ENCODE assay signal across 8 cellular contexts in genomic region chr22:46537946-46538815, GRCh38. TPM values are rescaled to one million over a fixed set of nuclear protein-coding genes. Genes with fewer than 3 reads are reported as not detected.
DNase-seq lines count a peak whose midpoint lies in the region; ATAC-seq and TF ChIP-seq lines count a peak whose summit lies in the region.

No MANE protein-coding gene starts in this region.

- peak; percentile 17 for DNase-seq in SIG-M5 treated with dmso at 0.1 percent for 504 hours (lab: John Stamatoyannopoulos, UW; ENCODE audit: unreplicated experiment)
- DNase-seq in SIG-M5 (lab: John Stamatoyannopoulos, UW): no peak
- DNase-seq in activated T-helper 1 cell treated with anti-CD3 and anti-CD28 coated beads, Interleukin-12 subunit alpha, Interleukin-12 subunit beta, Interleukin-2, Interleukin-4 antibody, amounts not matched to agents 30 ng/mL and 10 ng/mL and 1 ng/mL, durations not matched to agents 14 hours and 24 hours and 36 hours (ENCODE audit: low spot score): no peak
- no peak for DNase-seq in testis
- DNase-seq in GM10266 (ENCODE audit: extremely low spot score): no peak
- DNase-seq in caudate nucleus (lab: John Stamatoyannopoulos, UW): no peak

- intact Hi-C loops in activated T-helper 1 cell treated with anti-CD3 and anti-CD28 coated beads, Interleukin-12 subunit alpha, Interleukin-12 subunit beta, Interleukin-2, Interleukin-4 antibody, amounts not matched to agents 30 ng/mL and 10 ng/mL and 1 ng/mL, durations not matched to agents 14 hours and 24 hours and 36 hours (cut with micrococcal nuclease): no loop called here
- intact Hi-C loops in testis (cut with DNase I; ENCODE audit: low total_unique reads): no loop called here

- H3K4me1 Mint-ChIP-seq in activated T-helper 1 cell treated with anti-CD3 and anti-CD28 coated beads, Interleukin-12 subunit alpha, Interleukin-12 subunit beta, Interleukin-2, Interleukin-4 antibody, amounts not matched to agents 30 ng/mL and 10 ng/mL and 1 ng/mL, durations not matched to agents 14 hours and 24 hours and 36 hours (ENCODE audit: low read depth): peaks cover 5% of the 10 kb centered on the region

- H3K4me1 ChIP-seq in iPS-18a (ENCODE audit: control insufficient read depth, low read depth, low read length) (peaks cover 6% of the 10 kb centered on the region), testis (peaks cover 8% of the 10 kb centered on the region)

- no peak overlapping the region for H3K27ac ChIP-seq in iPS-18a (ENCODE audit: low read length)
- no peak overlapping the region for H3K27ac ChIP-seq in testis
- no peak overlapping the region for H3K27ac ChIP-seq in caudate nucleus (ENCODE audit: low read depth, low read length)

- H3K27me3 Mint-ChIP-seq in activated T-helper 1 cell treated with anti-CD3 and anti-CD28 coated beads, Interleukin-12 subunit alpha, Interleukin-12 subunit beta, Interleukin-2, Interleukin-4 antibody, amounts not matched to agents 30 ng/mL and 10 ng/mL and 1 ng/mL, durations not matched to agents 14 hours and 24 hours and 36 hours (ENCODE audit: insufficient read depth): peaks cover 37% of the 10 kb centered on the region

- TF ChIP-seq POLR2A in testis (IDR thresholded peaks at IDR 0.05): no peak

- H3K4me3 ChIP-seq in iPS-18a (ENCODE audit: low read length): peak overlapping the region; percentile 50
- H3K4me3 ChIP-seq in testis: peak overlapping the region; percentile 14 to 32

- no peaks in the 10 kb centered on the region for H3K36me3 Mint-ChIP-seq in activated T-helper 1 cell treated with anti-CD3 and anti-CD28 coated beads, Interleukin-12 subunit alpha, Interleukin-12 subunit beta, Interleukin-2, Interleukin-4 antibody, amounts not matched to agents 30 ng/mL and 10 ng/mL and 1 ng/mL, durations not matched to agents 14 hours and 24 hours and 36 hours (ENCODE audit: low read depth)

- WGBS in testis, 2 donors: 0% methylated on average over 2 to 67 of the region's 70 CpGs

- no peaks in the 10 kb centered on the region for H3K36me3 ChIP-seq in iPS-18a (ENCODE audit: control insufficient read depth, low read depth, low read length)
- no peaks in the 10 kb centered on the region for H3K36me3 ChIP-seq in testis (ENCODE audit: low read depth, missing control alignments)

- peak overlapping the region; percentile 58 for H3K4me3 Mint-ChIP-seq in activated T-helper 1 cell treated with anti-CD3 and anti-CD28 coated beads, Interleukin-12 subunit alpha, Interleukin-12 subunit beta, Interleukin-2, Interleukin-4 antibody, amounts not matched to agents 30 ng/mL and 10 ng/mL and 1 ng/mL, durations not matched to agents 14 hours and 24 hours and 36 hours

- no peak overlapping the region for H3K27ac Mint-ChIP-seq in activated T-helper 1 cell treated with anti-CD3 and anti-CD28 coated beads, Interleukin-12 subunit alpha, Interleukin-12 subunit beta, Interleukin-2, Interleukin-4 antibody, amounts not matched to agents 30 ng/mL and 10 ng/mL and 1 ng/mL, durations not matched to agents 14 hours and 24 hours and 36 hours

- TF ChIP-seq CTCF in testis (IDR thresholded peaks at IDR 0.05) (peak in 1 of 3 experiments; percentile 4), GM10266 (IDR thresholded peaks at IDR 0.05; ENCODE audit: control insufficient read depth, insufficient read depth, low read depth, missing control alignments) (no peak)

- H3K27me3 ChIP-seq in iPS-18a (ENCODE audit: control insufficient read depth, insufficient read depth, low read length) (peaks cover 44% of the 10 kb centered on the region), testis (no peaks in the 10 kb centered on the region)

- no peaks in the 10 kb centered on the region for H3K9me3 Mint-ChIP-seq in activated T-helper 1 cell treated with anti-CD3 and anti-CD28 coated beads, Interleukin-12 subunit alpha, Interleukin-12 subunit beta, Interleukin-2, Interleukin-4 antibody, amounts not matched to agents 30 ng/mL and 10 ng/mL and 1 ng/mL, durations not matched to agents 14 hours and 24 hours and 36 hours

- ATAC-seq in HG02623 (IDR thresholded peaks at IDR 0.05; ENCODE audit: unreplicated experiment): no peak

- H3K9me3 ChIP-seq in iPS-18a (ENCODE audit: control insufficient read depth, low read depth, low read length) (no peaks in the 10 kb centered on the region), testis (no peaks in the 10 kb centered on the region)

- H3K9ac ChIP-seq in iPS-18a (ENCODE audit: low read length): no peak overlapping the region

RNA-seq across cellular contexts. Expression of gene CELSR1, which starts 0.8 kb away (rescaled TPM):
- total RNA-seq in activated T-helper 1 cell treated with anti-CD3 and anti-CD28 coated beads, Interleukin-12 subunit alpha, Interleukin-12 subunit beta, Interleukin-2, Interleukin-4 antibody, amounts not matched to agents 30 ng/mL and 10 ng/mL and 1 ng/mL, durations not matched to agents 14 hours and 24 hours and 36 hours: 0.39 and 0.44 TPM in 2 replicates
- 10 to 100 TPM; 13.8 to 21.5 TPM for total RNA-seq in testis
- polyA plus RNA-seq in testis (ENCODE audit: insufficient read depth, low read depth, low replicate concordance): 5.6 TPM

Comparison
In these comparisons a context has a peak if more than half of its experiments do, and no peak if none do; other contexts are left out.
1. RNA of gene CELSR1, which starts 0.8 kb away (total RNA-seq): 13.8 to 21.5 TPM in testis; 0.39 to 0.44 TPM in activated T-helper 1 cell treated with anti-CD3 and anti-CD28 coated beads, Interleukin-12 subunit alpha, Interleukin-12 subunit beta, Interleukin-2, Interleukin-4 antibody, amounts not matched to agents 30 ng/mL and 10 ng/mL and 1 ng/mL, durations not matched to agents 14 hours and 24 hours and 36 hours; every median in the first group is over 10 times any median in the second.